ENCODE assay signal across 2 cellular contexts in the genomic region with DNA sequence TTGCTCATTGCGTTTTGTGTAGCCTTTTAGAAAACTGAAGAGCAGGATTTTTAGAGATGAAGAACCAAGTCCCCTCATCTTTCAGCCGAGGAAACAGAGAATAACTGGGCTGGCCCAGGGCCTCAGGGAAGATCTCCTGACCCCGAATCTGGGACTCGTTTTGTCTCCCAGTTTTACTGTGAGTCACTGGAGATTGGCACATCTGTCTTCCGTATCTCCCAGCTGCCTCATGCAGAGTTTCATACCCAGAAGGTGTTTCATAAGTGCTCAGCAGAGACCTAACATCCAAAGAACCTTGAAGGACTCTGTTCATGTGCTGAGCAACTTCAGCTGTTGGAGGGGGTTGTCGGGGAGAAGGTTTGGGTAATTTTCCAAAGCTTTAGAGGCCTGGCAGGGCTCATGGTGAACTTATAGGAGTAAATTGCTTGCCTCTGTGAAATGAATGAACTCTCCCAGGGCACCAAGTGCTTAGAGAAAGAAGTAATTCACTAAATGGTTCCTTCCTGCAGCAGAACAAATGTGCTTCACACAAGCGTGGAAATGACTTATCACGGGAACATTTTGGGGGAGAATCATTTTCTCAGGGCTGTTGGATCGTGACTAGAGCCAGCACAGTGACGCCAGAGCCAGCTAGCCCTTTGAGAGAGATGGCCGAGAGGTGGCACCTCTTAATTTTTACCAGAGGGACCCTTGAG.
TF ChIP-seq lines count a peak whose summit lies in the region.

No MANE protein-coding gene starts in this region.

TF ChIP-seq in IMR-90, 13 proteins besides CTCF, POLR2A, EP300 and RAD21:
- TF ChIP-seq, protein P1, sequence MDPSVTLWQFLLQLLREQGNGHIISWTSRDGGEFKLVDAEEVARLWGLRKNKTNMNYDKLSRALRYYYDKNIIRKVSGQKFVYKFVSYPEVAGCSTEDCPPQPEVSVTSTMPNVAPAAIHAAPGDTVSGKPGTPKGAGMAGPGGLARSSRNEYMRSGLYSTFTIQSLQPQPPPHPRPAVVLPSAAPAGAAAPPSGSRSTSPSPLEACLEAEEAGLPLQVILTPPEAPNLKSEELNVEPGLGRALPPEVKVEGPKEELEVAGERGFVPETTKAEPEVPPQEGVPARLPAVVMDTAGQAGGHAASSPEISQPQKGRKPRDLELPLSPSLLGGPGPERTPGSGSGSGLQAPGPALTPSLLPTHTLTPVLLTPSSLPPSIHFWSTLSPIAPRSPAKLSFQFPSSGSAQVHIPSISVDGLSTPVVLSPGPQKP (IDR thresholded peaks at IDR 0.05; ENCODE audit: borderline replicate concordance, low read depth, low read length), result no peak
- no peak for TF ChIP-seq RCOR1 (IDR thresholded peaks at IDR 0.05; ENCODE audit: insufficient replicate concordance, low read length)
- no peak for TF ChIP-seq BHLHE40 (IDR thresholded peaks at IDR 0.05; ENCODE audit: low read depth, low read length)
- TF ChIP-seq, protein P2, sequence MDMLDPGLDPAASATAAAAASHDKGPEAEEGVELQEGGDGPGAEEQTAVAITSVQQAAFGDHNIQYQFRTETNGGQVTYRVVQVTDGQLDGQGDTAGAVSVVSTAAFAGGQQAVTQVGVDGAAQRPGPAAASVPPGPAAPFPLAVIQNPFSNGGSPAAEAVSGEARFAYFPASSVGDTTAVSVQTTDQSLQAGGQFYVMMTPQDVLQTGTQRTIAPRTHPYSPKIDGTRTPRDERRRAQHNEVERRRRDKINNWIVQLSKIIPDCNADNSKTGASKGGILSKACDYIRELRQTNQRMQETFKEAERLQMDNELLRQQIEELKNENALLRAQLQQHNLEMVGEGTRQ (IDR thresholded peaks at IDR 0.05; ENCODE audit: low read depth, low read length), result no peak
- TF ChIP-seq CHD1 (IDR thresholded peaks at IDR 0.05; ENCODE audit: low read depth, low read length), result no peak
- TF ChIP-seq FOS (IDR thresholded peaks at IDR 0.05; ENCODE audit: low read depth, low read length), result no peak
- TF ChIP-seq MAFK (IDR thresholded peaks at IDR 0.05; ENCODE audit: low read depth, low read length), result no peak
- TF ChIP-seq MAZ (IDR thresholded peaks at IDR 0.05; ENCODE audit: borderline replicate concordance, low read depth, low read length), result no peak
- no peak for TF ChIP-seq MXI1 (IDR thresholded peaks at IDR 0.05; ENCODE audit: borderline replicate concordance, low read depth, low read length)
- TF ChIP-seq RFX5 (IDR thresholded peaks at IDR 0.05; ENCODE audit: low read depth, low read length), result no peak
- no peak for TF ChIP-seq SMC3 (IDR thresholded peaks at IDR 0.05; ENCODE audit: low read depth, low read length)
- no peak for TF ChIP-seq NFE2L2 (IDR thresholded peaks at IDR 0.05; ENCODE audit: low read depth, low read length)
- TF ChIP-seq CEBPB (IDR thresholded peaks at IDR 0.05; ENCODE audit: low read depth, low read length), result no peak
TF ChIP-seq in IMR-90: peak in this region for 0.

TF ChIP-seq in GM12891, 5 proteins besides CTCF, POLR2A, EP300 and RAD21 (continued from another document):
- no peak for TF ChIP-seq PAX5 (IDR thresholded peaks at IDR 0.05; ENCODE audit: insufficient read depth, low read length, severe bottlenecking)
- no peak for TF ChIP-seq POLR2AphosphoS5 (IDR thresholded peaks at IDR 0.05; ENCODE audit: low read depth, low read length)
- no peak for TF ChIP-seq TAF1 (IDR thresholded peaks at IDR 0.05; ENCODE audit: low read depth, low read length)
